ENCODE assay signal across 32 cellular contexts in the genomic region with DNA sequence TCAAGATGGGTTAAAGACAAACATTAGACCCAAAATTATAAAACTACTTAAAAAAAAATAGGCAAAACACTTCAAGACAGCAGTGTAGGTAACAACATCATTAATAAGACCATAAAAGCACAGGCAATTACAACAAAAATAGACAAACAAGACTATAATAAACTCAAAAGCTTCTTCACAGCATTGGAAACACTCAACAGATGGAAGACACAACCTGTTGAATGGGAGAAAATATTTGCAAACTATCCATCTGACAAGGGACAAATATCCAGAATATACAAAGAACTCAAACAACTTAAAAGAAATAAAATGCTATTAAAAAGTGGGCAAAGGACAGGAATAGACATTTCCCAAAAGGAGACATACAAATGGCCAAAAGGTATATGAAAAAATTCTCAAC.
"Had no signal": no experiment of that assay in that cellular context is flagged by ENCODE, and none has a peak within 500 bp of the region (broad histone marks: within the 10 kb centered on the region; RNA-seq: fewer than 3 reads in every experiment).

No MANE protein-coding gene starts in this region.

- H3K36me3 ChIP-seq: MG63 had no signal

- H3K9me3 ChIP-seq: MG63 had no signal

- DNase-seq: Kasumi-1, MG63, MM.1S, MV-4-11, NCI-H1048, NCI-H1092, NCI-H1092 treated with DMSO at 0.1 percent for 48 hours, NCI-H1105, NCI-H1105 treated with DMSO at 0.1 percent for 48 hours, NCI-H1417, NCI-H1417 treated with DMSO at 0.1 percent for 48 hours, NCI-H1436, NCI-H1436 treated with DMSO at 0.1 percent for 48 hours, NCI-H146, NCI-H1694, NCI-H1694 treated with DMSO at 0.1 percent for 48 hours, NCI-H187, NCI-H187 treated with DMSO at 0.1 percent for 48 hours, NCI-H1930, NCI-H2029, NCI-H2029 treated with DMSO at 0.1 percent for 48 hours, NCI-H2081, NCI-H2081 treated with DMSO at 0.1 percent for 48 hours, NCI-H2107, NCI-H2171, NCI-H2171 treated with DMSO at 0.1 percent for 48 hours, NCI-H2227 treated with DMSO at 0.1 percent for 48 hours, NCI-H345, NCI-H446, NCI-H446 treated with DMSO at 0.1 percent for 48 hours, NCI-H510A, NCI-H510A treated with DMSO at 0.1 percent for 48 hours had no signal

- H3K4me3 ChIP-seq: MG63 had no signal
